Comparison of ENCODE assay signal across 28 cellular contexts in the genomic region with DNA sequence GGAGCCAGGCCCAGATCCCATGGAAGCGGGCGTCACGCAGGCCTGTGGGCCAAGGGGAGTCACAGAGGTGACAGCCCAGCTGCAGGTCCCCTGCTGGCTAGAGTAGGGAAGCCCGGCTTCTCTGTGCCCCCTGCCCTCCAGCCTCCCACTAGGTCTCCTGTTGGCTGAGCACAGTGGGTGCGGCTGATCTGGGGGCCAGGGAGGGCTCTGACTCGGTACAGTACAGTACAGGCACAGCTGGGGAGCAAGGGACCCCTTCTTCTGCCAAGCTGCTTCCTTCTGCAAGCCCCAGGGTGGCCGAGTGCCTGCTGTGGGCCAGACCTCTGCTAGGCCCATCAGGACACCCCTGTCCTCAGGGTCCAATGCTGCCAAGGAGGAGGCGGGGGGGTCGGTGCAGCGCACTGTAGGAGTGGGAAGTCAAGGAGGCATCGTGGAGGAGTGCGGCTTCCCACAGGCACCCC. TPM values are rescaled to one million over a fixed set of nuclear protein-coding genes. Genes with fewer than 3 reads are reported as not detected.
DNase-seq lines count a peak whose midpoint lies in the region; ATAC-seq, FAIRE-seq and TF ChIP-seq lines count a peak whose summit lies in the region.
"Had no signal": no experiment of that assay in that cellular context is flagged by ENCODE, and none has a peak within 500 bp of the region (broad histone marks: within the 10 kb centered on the region; RNA-seq: fewer than 3 reads in every experiment).

No MANE protein-coding gene starts in this region.

- no peak overlapping the region for H2AFZ ChIP-seq in mammary epithelial cell (ENCODE audit: low read depth, low read length)

- BruUV-seq in MCF 10A (replicated peaks; lab: Mats Ljungman, UMichigan) (no TSS peak), mammary epithelial cell (replicated peaks; lab: Mats Ljungman, UMichigan) (no TSS peak)

- dilution Hi-C loops in mammary epithelial cell (cut with HindIII; ENCODE audit: low sequenced_read_pairs), result no loop called here

- H3K4me3 ChIP-seq in mammary epithelial cell (replicated peaks in 1 of 3; ENCODE audit: insufficient read depth in 1 of 3, low read depth in 2 of 3, low read length in 3 of 3) (no peak overlapping the region), WERI-Rb-1 (ENCODE audit: low read depth, low read length) (no peak overlapping the region), right lobe of liver (no peak overlapping the region), body of pancreas (no peak overlapping the region)
- H3K4me3 ChIP-seq: colonic mucosa, psoas muscle, SJSA1, suprapubic skin had no signal

- H3K36me3 Mint-ChIP-seq in MCF 10A (ENCODE audit: insufficient read depth, unreplicated experiment), result peaks cover 7% of the 10 kb centered on the region
- no peaks in the 10 kb centered on the region for H3K36me3 Mint-ChIP-seq in natural killer cell treated with Interleukin-12 subunit alpha and Interleukin-12 subunit beta and Interleukin-15 and Interleukin-18, amount 100 ng/mL, for 72 hours

- H3K27me3 ChIP-seq in mammary epithelial cell (ENCODE audit: insufficient read depth, low read length), result no peaks in the 10 kb centered on the region
- no peaks in the 10 kb centered on the region for H3K27me3 ChIP-seq in WERI-Rb-1 (ENCODE audit: insufficient read depth, low read depth, severe bottlenecking)
- H3K27me3 ChIP-seq in right lobe of liver, result no peaks in the 10 kb centered on the region
- H3K27me3 ChIP-seq in body of pancreas, result no peaks in the 10 kb centered on the region
- H3K27me3 ChIP-seq: colonic mucosa, SJSA1, suprapubic skin had no signal

- H3K27ac Mint-ChIP-seq in MCF 10A (ENCODE audit: low read depth, unreplicated experiment), result peak overlapping the region; percentile 54
- H3K27ac Mint-ChIP-seq in natural killer cell treated with Interleukin-12 subunit alpha and Interleukin-12 subunit beta and Interleukin-15 and Interleukin-18, amount 100 ng/mL, for 72 hours, result no peak overlapping the region
- H3K27ac Mint-ChIP-seq: CD4-positive, alpha-beta T cell had no signal

- H3K9me3 ChIP-seq in mammary epithelial cell (replicated peaks; ENCODE audit: insufficient read depth, low read length) (no peaks in the 10 kb centered on the region), WERI-Rb-1 (ENCODE audit: severe bottlenecking) (no peaks in the 10 kb centered on the region), right lobe of liver (no peaks in the 10 kb centered on the region), body of pancreas (no peaks in the 10 kb centered on the region)
- H3K9me3 ChIP-seq: colonic mucosa, psoas muscle, SJSA1, suprapubic skin had no signal

- no peaks in the 10 kb centered on the region for H4K20me1 ChIP-seq in mammary epithelial cell (ENCODE audit: insufficient read depth, low read length)

- in situ Hi-C loops in mammary epithelial cell (cut with MboI; ENCODE audit: low sequenced_read_pairs in 2 of 2), result loop anchor here (10.0 kb wide), 1 partner anchor 53 kb away; the partner anchor contains the start of gene GGT5 (in 2 of the 2)

- TF ChIP-seq POLR2A in right lobe of liver (IDR thresholded peaks at IDR 0.05) (no peak), body of pancreas (IDR thresholded peaks at IDR 0.05) (no peak)

- CTCF ChIA-PET in MCF 10A (lab: Yijun Ruan, JAX) (interaction anchor here (0.5 to 2.8 kb wide), 6 partner anchors 11 to 174 kb away, joined by 3 to 23 read pairs (median 3); partner anchors contain the start of gene SUSD2), mammary epithelial cell (lab: Charles Lee; ENCODE audit: low non-redundant PET) (interaction anchor here (0.5 kb wide), 1 partner anchor 337 kb away, joined by 5 read pairs; no protein-coding TSS in a partner anchor)

- no peaks in the 10 kb centered on the region for H3K36me3 ChIP-seq in mammary epithelial cell (ENCODE audit: insufficient read depth, low read length)
- H3K36me3 ChIP-seq in WERI-Rb-1, result peaks cover 27% of the 10 kb centered on the region
- no peaks in the 10 kb centered on the region for H3K36me3 ChIP-seq in right lobe of liver
- no peaks in the 10 kb centered on the region for H3K36me3 ChIP-seq in body of pancreas (replicated peaks in 1 of 2; ENCODE audit: insufficient read depth in 1 of 2, low read depth in 2 of 2)
- H3K36me3 ChIP-seq: colonic mucosa, SJSA1, suprapubic skin had no signal

- H3K4me2 ChIP-seq in mammary epithelial cell (ENCODE audit: insufficient read depth, low read depth, low read length), result no peak overlapping the region
- H3K4me2 ChIP-seq: KMS-11 had no signal

- H3K4me3 Mint-ChIP-seq in MCF 10A (ENCODE audit: unreplicated experiment), result no peak overlapping the region
- H3K4me3 Mint-ChIP-seq in natural killer cell treated with Interleukin-12 subunit alpha and Interleukin-12 subunit beta and Interleukin-15 and Interleukin-18, amount 100 ng/mL, for 72 hours, result no peak overlapping the region
- H3K4me3 Mint-ChIP-seq: CD4-positive, alpha-beta T cell; nephron progenitor cell had no signal

- H3K4me1 ChIP-seq in mammary epithelial cell (ENCODE audit: insufficient read depth, low read length) (peaks cover 28% of the 10 kb centered on the region), right lobe of liver (peaks cover 0 to 8% (median 0%) of the 10 kb centered on the region in 4 donors), body of pancreas (peaks cover 16% of the 10 kb centered on the region)
- H3K4me1 ChIP-seq: colonic mucosa, psoas muscle had no signal

- peaks cover 32% of the 10 kb centered on the region for H3K4me1 Mint-ChIP-seq in MCF 10A (ENCODE audit: insufficient read depth, unreplicated experiment)
- peaks cover 0 to 4% of the 10 kb centered on the region in 2 donors for H3K4me1 Mint-ChIP-seq in natural killer cell treated with Interleukin-12 subunit alpha and Interleukin-12 subunit beta and Interleukin-15 and Interleukin-18, amount 100 ng/mL, for 72 hours (ENCODE audit: low read depth in 2 of 2)

- no peak overlapping the region for H3K9ac ChIP-seq in mammary epithelial cell (ENCODE audit: insufficient read depth, low read length)
- H3K9ac ChIP-seq: KMS-11 had no signal

- TF ChIP-seq CTCF in MCF 10A (IDR thresholded peaks at IDR 0.05; ENCODE audit: unreplicated experiment) (no peak), mammary epithelial cell (conservative IDR thresholded peaks at IDR 0.05 in 1 of 2, IDR thresholded peaks at IDR 0.05 in 1 of 2; ENCODE audit: extremely low read depth in 1 of 2, insufficient read depth in 1 of 2, low read depth in 1 of 2, low read length in 2 of 2) (no peak), WERI-Rb-1 (IDR thresholded peaks at IDR 0.05; ENCODE audit: low read depth, low read length) (peak; percentile 50), right lobe of liver (IDR thresholded peaks at IDR 0.05) (no peak), body of pancreas (IDR thresholded peaks at IDR 0.05) (no peak)

- no peak for DNase-seq in MCF 10A (ENCODE audit: unreplicated experiment)
- no peak for DNase-seq in mammary epithelial cell
- DNase-seq in WERI-Rb-1, result no peak
- DNase-seq in right lobe of liver, result peak in 2 of 3 donors; percentile 18 to 35
- DNase-seq in body of pancreas, result no peak
- no peak for DNase-seq in natural killer cell treated with Interleukin-12 subunit alpha and Interleukin-12 subunit beta and Interleukin-15 and Interleukin-18, amount 100 ng/mL, for 72 hours (ENCODE audit: low spot score)
- DNase-seq in RCC 7860 (ENCODE audit: low spot score), result no peak
- DNase-seq in RPMI8226, result no peak
- DNase-seq: activated CD4-positive, alpha-beta T cell treated with anti-CD3 and anti-CD28 coated beads for 48 hours; activated CD8-positive, alpha-beta memory T cell treated with anti-CD3 and anti-CD28 coated beads, Interleukin-2, amount 50 U/mL, for 48 hours; activated naive CD4-positive, alpha-beta T cell; aorta; CD4-positive, alpha-beta T cell; colonic mucosa; DMS79; GOT3; hypothalamus; NCI-H1092 treated with DMSO at 0.1 percent for 48 hours; NCI-H748 treated with DMSO at 0.1 percent for 48 hours; nephron progenitor cell; OCI-M1; small intestine had no signal

- no peak for FAIRE-seq in RCC 7860 (lab: Jason Lieb, UNC)
- FAIRE-seq: GM18507, small intestine had no signal

- 89% methylated on average over 7 of the region's 12 CpGs for WGBS in mammary epithelial cell (ENCODE audit: low coverage, missing lambda C conversion rate)
- 80% methylated on average over 1 of the region's 12 CpGs for whole genome bisulfite sequencing in right lobe of liver (ENCODE audit: insufficient coverage, low coverage, low lambda C conversion rate, missing lambda C conversion rate)
- 91 to 96% methylated on average over 5 to 12 of the region's 12 CpGs for WGBS in body of pancreas, 2 donors

- H3K9me3 Mint-ChIP-seq in MCF 10A (ENCODE audit: unreplicated experiment), result no peaks in the 10 kb centered on the region
- H3K9me3 Mint-ChIP-seq in natural killer cell treated with Interleukin-12 subunit alpha and Interleukin-12 subunit beta and Interleukin-15 and Interleukin-18, amount 100 ng/mL, for 72 hours, result no peaks in the 10 kb centered on the region
- H3K9me3 Mint-ChIP-seq: CD4-positive, alpha-beta T cell had no signal

- H3K27ac ChIP-seq in mammary epithelial cell (ENCODE audit: insufficient read depth, low read depth, low read length) (no peak overlapping the region), WERI-Rb-1 (no peak overlapping the region), right lobe of liver (no peak overlapping the region), body of pancreas (no peak overlapping the region)
- H3K27ac ChIP-seq: colonic mucosa, KMS-11, psoas muscle, SJSA1, suprapubic skin had no signal

- ATAC-seq in right lobe of liver (no peak), body of pancreas (no peak)
- ATAC-seq in natural killer cell treated with Interleukin-12 subunit alpha and Interleukin-12 subunit beta and Interleukin-15 and Interleukin-18, amount 100 ng/mL, for 72 hours, result no peak
- ATAC-seq: psoas muscle had no signal

- no peaks in the 10 kb centered on the region for H3K27me3 Mint-ChIP-seq in MCF 10A (ENCODE audit: insufficient read depth, unreplicated experiment)
- H3K27me3 Mint-ChIP-seq in natural killer cell treated with Interleukin-12 subunit alpha and Interleukin-12 subunit beta and Interleukin-15 and Interleukin-18, amount 100 ng/mL, for 72 hours, result no peaks in the 10 kb centered on the region
- H3K27me3 Mint-ChIP-seq: CD4-positive, alpha-beta T cell had no signal

- POLR2A ChIA-PET in MCF 10A (lab: Yijun Ruan, JAX), result interaction anchor here (0.7 kb wide), 1 partner anchor 9 kb away, joined by 3 read pairs; no protein-coding TSS in a partner anchor

- H3K79me2 ChIP-seq in mammary epithelial cell (ENCODE audit: insufficient read depth, low read length), result no peaks in the 10 kb centered on the region

- intact Hi-C loops in MCF 10A (cut with micrococcal nuclease), result no loop called here
- intact Hi-C loops in mammary epithelial cell (cut with micrococcal nuclease), result no loop called here
- intact Hi-C loops in right lobe of liver (cut with DNase I), result no loop called here
- intact Hi-C loops in body of pancreas (cut with DNase I), result loop anchor here (5.0 kb wide), 1 partner anchor 41 kb away; no protein-coding TSS in a partner anchor

RNA-seq across cellular contexts. Expression of gene SUSD2, which starts 10.1 kb away (rescaled TPM):
- 13.3 and 32.8 TPM in 2 replicates for total RNA-seq in MCF 10A (2022)
- 1 to 10 TPM; 1.0 to 2.8 TPM for total RNA-seq in mammary epithelial cell
- 0.22 TPM for polyA plus RNA-seq in mammary epithelial cell
- polyA minus RNA-seq in mammary epithelial cell, result 0.10 TPM
- 1 to 10 TPM in 4 of 6 experiments, under 1 TPM in 2; 0.61 to 6.8 (median 2.0) TPM for total RNA-seq in right lobe of liver
- total RNA-seq in body of pancreas, result 1 to 10 TPM; 4.2 to 7.6 TPM
- 1 to 10 TPM; 2.4 to 2.7 TPM for total RNA-seq in natural killer cell treated with Interleukin-12 subunit alpha and Interleukin-12 subunit beta and Interleukin-15 and Interleukin-18, amount 100 ng/mL, for 72 hours

RNA-seq across cellular contexts. Expression of gene GGT5, which starts 53.5 kb away (rescaled TPM):
- total RNA-seq in MCF 10A (2022), result 31.5 and 34.6 TPM in 2 replicates
- under 1 TPM in 1 of 2 donors, not detected in 1; under 0.01 TPM for total RNA-seq in mammary epithelial cell
- 0.05 TPM for polyA plus RNA-seq in mammary epithelial cell
- not detected for polyA minus RNA-seq in mammary epithelial cell
- 10 to 100 TPM in 5 of 6 experiments, 1 to 10 TPM in 1; 8.5 to 34.7 (median 22.0) TPM for total RNA-seq in right lobe of liver
- total RNA-seq in body of pancreas, result 10 to 100 TPM; 24.9 to 41.2 TPM
- under 1 TPM; 0.33 to 0.42 TPM for total RNA-seq in natural killer cell treated with Interleukin-12 subunit alpha and Interleukin-12 subunit beta and Interleukin-15 and Interleukin-18, amount 100 ng/mL, for 72 hours
- total RNA-seq: A673; CD4-positive, alpha-beta T cell had no signal

Comparison
In these comparisons a context has a peak if more than half of its experiments do, and no peak if none do; other contexts are left out.
1. RNA of gene GGT5, which starts 53.5 kb away (total RNA-seq): 24.9 to 41.2 TPM in body of pancreas, 31.5 to 34.6 TPM in MCF 10A and 8.5 to 34.7 TPM in right lobe of liver; 0.33 to 0.42 TPM in natural killer cell treated with Interleukin-12 subunit alpha and Interleukin-12 subunit beta and Interleukin-15 and Interleukin-18, amount 100 ng/mL, for 72 hours and under 0.01 TPM in mammary epithelial cell; every median in the first group is over 4 times any median in the second.
2. DNase-seq: peak in right lobe of liver (2 of 3); none in MCF 10A (single experiment), mammary epithelial cell (single experiment), WERI-Rb-1 (single experiment), body of pancreas (0 of 4), natural killer cell treated with Interleukin-12 subunit alpha and Interleukin-12 subunit beta and Interleukin-15 and Interleukin-18, amount 100 ng/mL, for 72 hours (single experiment), RCC 7860 (single experiment) and RPMI8226 (single experiment).